In the genomic region with DNA sequence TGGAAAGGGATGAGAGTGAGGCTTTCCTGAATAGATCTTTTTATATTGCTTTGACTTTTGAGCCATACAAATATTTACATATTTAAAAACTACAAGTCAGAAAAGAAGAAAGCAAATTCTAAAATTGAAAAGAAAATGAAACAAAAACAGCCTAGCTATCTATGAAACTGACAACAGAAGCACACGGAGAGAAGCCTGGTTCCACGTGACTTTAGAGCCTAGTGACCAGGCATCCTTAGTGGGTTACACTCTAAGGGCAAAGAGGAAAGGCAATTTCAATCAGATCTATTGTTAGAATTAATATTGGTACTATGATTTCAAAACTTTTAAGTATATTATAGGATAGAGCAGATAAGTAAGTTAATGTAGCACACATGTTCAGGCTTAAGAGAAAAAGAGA, we compare ENCODE assay signal across 7 cellular contexts.
A peak's percentile ranks its signal among the peaks of the same experiment; 100 is the strongest.
DNase-seq lines count a peak whose midpoint lies in the region; ATAC-seq, FAIRE-seq and TF ChIP-seq lines count a peak whose summit lies in the region.
"Not testable (repeated sequence)": the region's sequence is repeated elsewhere in the genome, so short reads cannot be mapped to it uniquely, and the experiment has no call there.

No MANE protein-coding gene starts in this region.

- no CpG with 5 or more reads among the region's 2 CpGs for WGBS in GM12878 (ENCODE audit: insufficient coverage, insufficient replicate concordance, low lambda C conversion rate, missing lambda C conversion rate)

- SMC1A ChIA-PET in GM12878 (lab: Charles Lee; ENCODE audit: uncharacterized antibody, unreplicated experiment) = not testable (repeated sequence)

- not testable (repeated sequence) for TF ChIP-seq CTCF in GM12878 (IDR thresholded peaks at IDR 0.05 in 2 of 3, conservative IDR thresholded peaks at IDR 0.05 in 1 of 3; ENCODE audit: control insufficient read depth in 2 of 3, extremely low read depth in 1 of 3, insufficient read depth in 1 of 3, low read depth in 3 of 3, low read length in 3 of 3)

- not testable (repeated sequence) for H4K20me1 ChIP-seq in GM12878 (ENCODE audit: control insufficient read depth, insufficient read depth)

- RAD21 ChIA-PET in GM12878 (lab: Charles Lee; ENCODE audit: unreplicated experiment) = not testable (repeated sequence)

- H3K9me3 ChIP-seq in GM12878 (replicated peaks; ENCODE audit: control insufficient read depth, insufficient read depth, low read length) = not testable (repeated sequence)

- TF ChIP-seq RAD21 in GM12878 (IDR thresholded peaks at IDR 0.05; ENCODE audit: insufficient read depth, low read depth, low read length) = not testable (repeated sequence)

- not testable (repeated sequence) for H3K4me2 ChIP-seq in GM12878 (ENCODE audit: control insufficient read depth, insufficient read depth)

- not testable (repeated sequence) for TF ChIP-seq POLR2A in GM12878 (IDR thresholded peaks at IDR 0.05; ENCODE audit: low read depth, low read length)

- H3K27ac ChIP-seq in GM12878 (ENCODE audit: control insufficient read depth, insufficient read depth) = not testable (repeated sequence)

- intact Hi-C loops in GM12878 (cut with micrococcal nuclease; ENCODE audit: unreplicated experiment) = not testable (repeated sequence)

- FAIRE-seq in GM12878 (lab: Jason Lieb, UNC) = not testable (repeated sequence)

- not testable (repeated sequence) for H3K36me3 ChIP-seq in GM12878 (ENCODE audit: control insufficient read depth in 2 of 2, insufficient read depth in 2 of 2, low read length in 1 of 2)

- not testable (repeated sequence) for TF ChIP-seq EP300 in GM12878 (IDR thresholded peaks at IDR 0.05; ENCODE audit: borderline replicate concordance in 1 of 2, control insufficient read depth in 1 of 2, low read depth in 2 of 2, low read length in 2 of 2)

- not testable (repeated sequence) for BruUV-seq in GM12878 (replicated peaks; lab: Mats Ljungman, UMichigan)

- H3K27me3 ChIP-seq in GM12878 (replicated peaks in 1 of 2; ENCODE audit: control insufficient read depth in 2 of 2, insufficient read depth in 2 of 2, low read length in 1 of 2) = not testable (repeated sequence)

- H3K4me3 ChIP-seq in GM12878 = not testable (repeated sequence)

- peak; percentile 83 for ATAC-seq in GM18511 (IDR thresholded peaks at IDR 0.05; ENCODE audit: unreplicated experiment)
- ATAC-seq in GM19035 (IDR thresholded peaks at IDR 0.05; ENCODE audit: unreplicated experiment) = peak; percentile 66
- ATAC-seq in GM21360 (IDR thresholded peaks at IDR 0.05; ENCODE audit: unreplicated experiment) = peak; percentile 62
- ATAC-seq in HG02571 (IDR thresholded peaks at IDR 0.05; ENCODE audit: unreplicated experiment) = peak; percentile 67
- peak; percentile 55 for ATAC-seq in HG02981 (IDR thresholded peaks at IDR 0.05; ENCODE audit: unreplicated experiment)
- ATAC-seq in HG03442 (IDR thresholded peaks at IDR 0.05; ENCODE audit: unreplicated experiment) = peak; percentile 53
- peak; percentile 62 for ATAC-seq in GM12878

- not testable (repeated sequence) for H2AFZ ChIP-seq in GM12878 (ENCODE audit: control insufficient read depth, low read depth, low read length)

- not testable (repeated sequence) for DNase-seq in GM12878 (ENCODE audit: low read depth, low spot score)

- not testable (repeated sequence) for H3K79me2 ChIP-seq in GM12878 (ENCODE audit: control insufficient read depth, insufficient read depth, low read length)

- H3K9ac ChIP-seq in GM12878 (ENCODE audit: control insufficient read depth, insufficient read depth, low read length) = not testable (repeated sequence)

- POLR2A ChIA-PET in GM12878 (lab: Charles Lee) = not testable (repeated sequence)

- CTCF ChIA-PET in GM12878 (lab: Yijun Ruan, JAX) = not testable (repeated sequence)

- in situ Hi-C loops in GM12878 (cut with MboI) = not testable (repeated sequence)

- not testable (repeated sequence) for H3K4me1 ChIP-seq in GM12878 (ENCODE audit: control insufficient read depth, insufficient read depth, low read length)
